In genomic region chr21:34205811-34206635, GRCh38 we compare ENCODE assay signal across 11 cellular contexts.
DNase-seq lines count a peak whose midpoint lies in the region; ATAC-seq, FAIRE-seq and TF ChIP-seq lines count a peak whose summit lies in the region.
"Had no signal": no experiment of that assay in that cellular context is flagged by ENCODE, and none has a peak within 500 bp of the region (broad histone marks: within the 10 kb centered on the region; RNA-seq: fewer than 3 reads in every experiment).

No MANE protein-coding gene starts in this region.

- peaks cover 5% of the 10 kb centered on the region for H3K36me3 Mint-ChIP-seq in brain
- H3K36me3 Mint-ChIP-seq: memory B cell had no signal

- ATAC-seq in GM19324 (IDR thresholded peaks at IDR 0.05; ENCODE audit: low FRiP score, unreplicated experiment) = peak; percentile 48
- no peak for ATAC-seq in HG03469 (IDR thresholded peaks at IDR 0.05; ENCODE audit: unreplicated experiment)
- ATAC-seq: right lobe of liver had no signal

- H3K4me1 Mint-ChIP-seq in brain = peaks cover 56% of the 10 kb centered on the region

- TF ChIP-seq CTCF in AG10803 (conservative IDR thresholded peaks at IDR 0.05; ENCODE audit: low read length) = no peak
- TF ChIP-seq CTCF in brain (conservative IDR thresholded peaks at IDR 0.05) = no peak

- no peak overlapping the region for H3K4me3 Mint-ChIP-seq in brain
- H3K4me3 Mint-ChIP-seq: memory B cell had no signal

- peaks cover 12 to 17% (median 13%) of the 10 kb centered on the region in 5 experiments for H3K9me3 Mint-ChIP-seq in brain

- FAIRE-seq in frontal cortex (lab: Jason Lieb, UNC) = no peak
- FAIRE-seq: astrocyte had no signal

- H3K27me3 Mint-ChIP-seq in brain = peaks cover 6% of the 10 kb centered on the region

- peak overlapping the region; percentile 39 to 98 (median 77) for H3K27ac Mint-ChIP-seq in brain
- H3K27ac Mint-ChIP-seq: memory B cell had no signal

- DNase-seq in AG10803 (ENCODE audit: low read depth) = peak; percentile 28
- peak; percentile 78 for DNase-seq in NCI-H2171 treated with DMSO at 0.1 percent for 48 hours (lab: John Stamatoyannopoulos, UW)
- no peak for DNase-seq in NCI-H526 treated with DMSO at 0.1 percent for 48 hours (lab: John Stamatoyannopoulos, UW)
- no peak for DNase-seq in effector CD4-positive, alpha-beta T cell
- no peak for DNase-seq in frontal cortex (ENCODE audit: low spot score in 2 of 2)
- DNase-seq: right lobe of liver had no signal

- H3K4me3 ChIP-seq in AG10803 (ENCODE audit: low read length) = no peak overlapping the region
- H3K4me3 ChIP-seq: right lobe of liver had no signal

Comparison
In these comparisons a context has a peak if more than half of its experiments do, and no peak if none do; other contexts are left out.
1. DNase-seq: peak in AG10803 (single experiment) and NCI-H2171 treated with DMSO at 0.1 percent for 48 hours (single experiment); none in NCI-H526 treated with DMSO at 0.1 percent for 48 hours (single experiment), effector CD4-positive, alpha-beta T cell (single experiment) and frontal cortex (0 of 2).